Comparison of ENCODE assay signal across 8 cellular contexts in the genomic region with DNA sequence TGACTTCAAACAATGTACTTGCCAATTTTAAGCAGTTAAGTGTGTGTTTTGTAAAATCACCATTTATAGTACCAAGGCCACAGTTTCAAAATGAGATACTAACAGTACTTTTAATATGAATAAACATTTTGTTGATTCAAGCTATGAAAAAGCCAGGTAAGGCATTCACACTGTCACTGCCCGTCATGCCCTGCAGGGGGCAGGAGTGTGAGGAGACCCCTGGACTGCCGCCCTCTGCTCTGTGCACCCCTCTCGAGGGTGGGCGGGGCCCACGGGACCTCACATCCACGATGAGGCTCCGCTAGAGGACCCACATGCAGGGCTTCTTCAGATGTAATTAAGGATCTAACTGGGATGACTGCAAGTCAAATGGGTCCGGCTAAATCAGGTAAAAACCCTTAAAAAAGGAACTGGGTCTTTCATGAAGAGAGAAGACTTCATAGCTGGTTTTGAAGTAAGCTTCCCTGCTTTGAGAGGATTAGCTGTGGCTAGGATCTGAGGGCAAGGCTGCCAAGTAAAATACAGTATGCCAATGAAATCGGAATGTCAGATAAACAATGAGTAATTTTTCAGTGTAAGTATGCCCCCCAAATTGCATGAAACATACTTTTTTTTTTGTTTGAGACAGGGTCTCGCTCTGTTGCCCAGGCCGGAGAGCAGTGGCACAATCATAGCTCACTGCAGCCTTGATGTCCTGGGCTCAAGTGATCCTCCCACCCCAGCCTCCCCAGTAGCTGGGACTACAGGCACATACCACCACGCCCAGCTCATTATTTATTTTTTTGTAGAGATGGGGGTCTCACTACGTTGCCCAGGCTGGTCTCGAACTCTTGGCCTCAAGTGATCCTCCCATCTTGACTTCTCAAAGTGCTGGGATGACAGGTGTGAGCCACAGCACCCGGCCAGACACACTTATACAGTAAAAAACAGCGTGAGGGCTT. TPM values are rescaled to one million over a fixed set of nuclear protein-coding genes. Genes with fewer than 3 reads are reported as not detected.
DNase-seq lines count a peak whose midpoint lies in the region; ATAC-seq, FAIRE-seq and TF ChIP-seq lines count a peak whose summit lies in the region.

No MANE protein-coding gene starts in this region.

- WGBS in upper lobe of left lung, 2 donors: 73 to 78% methylated on average over 16 of the region's 16 CpGs

- DNase-seq in left cardiac atrium (peak; percentile 3), left ventricle myocardium superior (no peak), WERI-Rb-1 (peak; percentile 50), foreskin keratinocyte (no peak), upper lobe of left lung (no peak), KG1 (lab: John Stamatoyannopoulos, UW) (no peak), H54 (ENCODE audit: insufficient read length, low spot score) (no peak), SW480 (ENCODE audit: low spot score) (no peak)

- H3K4me3 ChIP-seq in WERI-Rb-1 (ENCODE audit: low read depth, low read length) (no peak overlapping the region), upper lobe of left lung (no peak overlapping the region)

- no peak for TF ChIP-seq EP300 in upper lobe of left lung (IDR thresholded peaks at IDR 0.05)

- no peak for ATAC-seq in left cardiac atrium
- ATAC-seq in left ventricle myocardium superior: no peak
- ATAC-seq in foreskin keratinocyte: no peak
- ATAC-seq in upper lobe of left lung (ENCODE audit: low FRiP score in 2 of 2): peak; percentile 42 to 56

- FAIRE-seq in H54 (lab: Jason Lieb, UNC): no peak

- H3K27me3 ChIP-seq in WERI-Rb-1 (ENCODE audit: insufficient read depth, low read depth, severe bottlenecking) (no peaks in the 10 kb centered on the region), foreskin keratinocyte (no peaks in the 10 kb centered on the region), upper lobe of left lung (no peaks in the 10 kb centered on the region)

- H3K4me1 ChIP-seq in foreskin keratinocyte (no peaks in the 10 kb centered on the region), upper lobe of left lung (peaks cover 0 to 6% (median 0%) of the 10 kb centered on the region in 4 donors)

- H3K9me3 ChIP-seq in WERI-Rb-1 (ENCODE audit: severe bottlenecking) (no peaks in the 10 kb centered on the region), upper lobe of left lung (no peaks in the 10 kb centered on the region)

- H3K36me3 ChIP-seq in WERI-Rb-1: peaks cover 100% of the 10 kb centered on the region
- H3K36me3 ChIP-seq in upper lobe of left lung: peaks cover 66 to 100% (median 92%) of the 10 kb centered on the region in 4 donors

- H3K27ac ChIP-seq in WERI-Rb-1: no peak overlapping the region
- no peak overlapping the region for H3K27ac ChIP-seq in foreskin keratinocyte
- no peak overlapping the region for H3K27ac ChIP-seq in upper lobe of left lung

- TF ChIP-seq POLR2A in upper lobe of left lung (IDR thresholded peaks at IDR 0.05) (no peak), H54 (IDR thresholded peaks at IDR 0.05; ENCODE audit: low read depth, low read length) (no peak)

- intact Hi-C loops in left cardiac atrium (cut with DNase I): no loop called here
- intact Hi-C loops in left ventricle myocardium superior (cut with micrococcal nuclease): no loop called here

- TF ChIP-seq CTCF in WERI-Rb-1 (IDR thresholded peaks at IDR 0.05; ENCODE audit: low read depth, low read length): peak; percentile 74
- peak; percentile 58 for TF ChIP-seq CTCF in foreskin keratinocyte (conservative IDR thresholded peaks at IDR 0.05)
- TF ChIP-seq CTCF in upper lobe of left lung (IDR thresholded peaks at IDR 0.05): peak in 4 of 6 experiments; percentile 13 to 41 (median 29)

RNA-seq across cellular contexts. Expression of a gene that starts 18.7 kb away (rescaled TPM):
- total RNA-seq in left cardiac atrium (10 to 100 TPM; 33.8 to 39.1 TPM), left ventricle myocardium superior (38.3 TPM), foreskin keratinocyte (34.0 and 34.2 TPM in 2 replicates), upper lobe of left lung (100 to 1,000 TPM in 1 of 6 donors, 10 to 100 TPM in 5; 51.6 to 109 (median 58.9) TPM)
- 11.0 and 12.3 TPM in 2 replicates for polyA plus RNA-seq in foreskin keratinocyte

RNA-seq across cellular contexts. Expression of a gene that starts 30.3 kb away (rescaled TPM):
- total RNA-seq in left cardiac atrium (10 to 100 TPM; 16.8 to 20.2 TPM), left ventricle myocardium superior (16.1 TPM), foreskin keratinocyte (25.5 and 26.9 TPM in 2 replicates), upper lobe of left lung (10 to 100 TPM; 18.6 to 33.2 (median 26.3) TPM)
- 16.2 and 18.2 TPM in 2 replicates for polyA plus RNA-seq in foreskin keratinocyte

RNA-seq across cellular contexts. Expression of a gene that starts 44.9 kb away (rescaled TPM):
- total RNA-seq in left cardiac atrium (1 to 10 TPM; 2.1 to 5.7 TPM), left ventricle myocardium superior (1.5 TPM), foreskin keratinocyte (0.25 and 0.34 TPM in 2 replicates), upper lobe of left lung (10 to 100 TPM in 4 of 6 donors, 1 to 10 TPM in 2; 3.8 to 18.5 (median 14.4) TPM)
- 0.29 and 0.33 TPM in 2 replicates for polyA plus RNA-seq in foreskin keratinocyte

RNA-seq across cellular contexts. Expression of a gene that starts 46.0 kb away (rescaled TPM):
- 1 to 10 TPM; 6.4 to 8.4 TPM for total RNA-seq in left cardiac atrium
- 6.1 TPM for total RNA-seq in left ventricle myocardium superior
- 13.6 and 15.8 TPM in 2 replicates for total RNA-seq in foreskin keratinocyte
- polyA plus RNA-seq in foreskin keratinocyte: 7.5 and 10.1 TPM in 2 replicates
- 1 to 10 TPM; 2.1 to 9.6 (median 7.1) TPM for total RNA-seq in upper lobe of left lung

Comparison
In these comparisons a context has a peak if more than half of its experiments do, and no peak if none do; other contexts are left out.
1. DNase-seq: peak in left cardiac atrium (single experiment) and WERI-Rb-1 (single experiment); none in left ventricle myocardium superior (single experiment), foreskin keratinocyte (0 of 2), upper lobe of left lung (0 of 2), KG1 (single experiment), H54 (single experiment) and SW480 (single experiment).
2. ATAC-seq: peak in upper lobe of left lung (2 of 2); none in left cardiac atrium (0 of 2), left ventricle myocardium superior (single experiment) and foreskin keratinocyte (single experiment).
3. Peak in every context shown above with its lines, with median percentiles within 50 percentile points of each other: CTCF ChIP-seq.